Comparison of ENCODE assay signal across 20 cellular contexts in the genomic region with DNA sequence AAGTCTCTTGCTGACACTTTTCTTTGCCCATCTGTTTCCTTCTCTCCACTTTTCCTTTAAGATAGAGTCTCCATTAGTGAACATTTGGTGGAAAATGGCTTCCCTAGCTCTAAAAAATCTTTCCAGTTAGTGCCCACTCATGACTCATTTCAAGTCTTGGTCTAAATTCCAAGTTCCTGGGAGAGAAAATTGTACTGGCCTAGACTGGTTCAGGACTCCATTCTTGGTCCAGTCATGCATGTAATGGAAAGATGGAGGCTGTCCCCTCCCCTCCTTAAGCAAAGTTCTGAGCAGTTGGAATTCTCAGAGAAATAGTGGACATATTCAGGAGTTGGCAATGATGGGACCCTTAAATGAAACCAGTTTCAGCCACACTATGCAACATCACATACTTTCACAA. TPM values are rescaled to one million over a fixed set of nuclear protein-coding genes. Genes with fewer than 3 reads are reported as not detected.
DNase-seq lines count a peak whose midpoint lies in the region; ATAC-seq and TF ChIP-seq lines count a peak whose summit lies in the region.
"Had no signal": no experiment of that assay in that cellular context is flagged by ENCODE, and none has a peak within 500 bp of the region (broad histone marks: within the 10 kb centered on the region; RNA-seq: fewer than 3 reads in every experiment).

No MANE protein-coding gene starts in this region.

- H3K27me3 Mint-ChIP-seq in chondrocyte (ENCODE audit: low read depth) = no peaks in the 10 kb centered on the region
- H3K27me3 Mint-ChIP-seq: stimulated activated memory B cell treated with anti-CD40 and anti-IgM and Interleukin-4, amounts not matched to agents 10 μg/mL and 1 μg/mL and 100 μg/mL, for 72 hours; type B pancreatic cell had no signal

- no peak for ATAC-seq in heart right ventricle
- ATAC-seq: stimulated activated memory B cell treated with anti-CD40 and anti-IgM and Interleukin-4, amounts not matched to agents 10 μg/mL and 1 μg/mL and 100 μg/mL, for 72 hours had no signal

- no peaks in the 10 kb centered on the region for H3K36me3 ChIP-seq in hepatocyte (replicated peaks; ENCODE audit: insufficient read depth, low read depth)
- H3K36me3 ChIP-seq in heart right ventricle = peaks cover 0 to 26% (median 0%) of the 10 kb centered on the region in 9 donors

- no peaks in the 10 kb centered on the region for H4K20me1 ChIP-seq in hepatocyte (ENCODE audit: insufficient read depth, poor library complexity, severe bottlenecking)

- peaks cover 4% of the 10 kb centered on the region for H3K36me3 Mint-ChIP-seq in chondrocyte (ENCODE audit: low read depth)
- H3K36me3 Mint-ChIP-seq: type B pancreatic cell had no signal

- H2AFZ ChIP-seq in hepatocyte = no peak overlapping the region

- no peak overlapping the region for H3K4me3 ChIP-seq in hepatocyte
- no peak overlapping the region for H3K4me3 ChIP-seq in heart right ventricle
- H3K4me3 ChIP-seq: cardiac muscle cell had no signal

- no peak overlapping the region for H3K4me2 ChIP-seq in hepatocyte

- no peaks in the 10 kb centered on the region for H3K9me2 ChIP-seq in hepatocyte (replicated peaks; ENCODE audit: insufficient read depth)

- peaks cover 9% of the 10 kb centered on the region for H3K79me2 ChIP-seq in hepatocyte

- no peaks in the 10 kb centered on the region for H3K9me3 Mint-ChIP-seq in chondrocyte (ENCODE audit: low read depth)
- H3K9me3 Mint-ChIP-seq: endodermal cell; stimulated activated memory B cell treated with anti-CD40 and anti-IgM and Interleukin-4, amounts not matched to agents 10 μg/mL and 1 μg/mL and 100 μg/mL, for 72 hours; type B pancreatic cell had no signal

- H3K9me3 ChIP-seq in hepatocyte (ENCODE audit: low read depth) (no peaks in the 10 kb centered on the region), heart right ventricle (no peaks in the 10 kb centered on the region)

- H3K4me1 Mint-ChIP-seq in chondrocyte (ENCODE audit: low read depth) = peaks cover 15% of the 10 kb centered on the region

- DNase-seq in AG08395 (ENCODE audit: low spot score) = peak; percentile 58
- peak; percentile 28 for DNase-seq in HT1080 (ENCODE audit: low read depth)
- DNase-seq in chondrocyte (ENCODE audit: low spot score) = no peak
- DNase-seq in kidney tubule cell (ENCODE audit: low spot score) = peak; percentile 85
- no peak for DNase-seq in head of caudate nucleus
- DNase-seq in NCI-H1417 (lab: John Stamatoyannopoulos, UW) = no peak
- no peak for DNase-seq in hepatocyte (ENCODE audit: low spot score)
- DNase-seq in heart right ventricle = no peak
- DNase-seq: activated CD4-positive, alpha-beta T cell treated with anti-CD3 and anti-CD28 coated beads for 4 hours; activated naive CD4-positive, alpha-beta T cell treated with Interleukin-2 at 50 U/mL for 16 hours; Calu3; endodermal cell; glutamatergic neuron; Kasumi-1; NCI-H1436 treated with DMSO at 0.1 percent for 48 hours; posterior cingulate gyrus; SIG-M5 had no signal

- H3K27ac ChIP-seq in hepatocyte (no peak overlapping the region), heart right ventricle (no peak overlapping the region)
- H3K27ac ChIP-seq: cardiac muscle cell had no signal

- TF ChIP-seq CTCF in chondrocyte (IDR thresholded peaks at IDR 0.05) (no peak), hepatocyte (IDR thresholded peaks at IDR 0.05; ENCODE audit: poor library complexity) (no peak), heart right ventricle (IDR thresholded peaks at IDR 0.05) (no peak)

- intact Hi-C loops in head of caudate nucleus (cut with DNase I) (no loop called here), heart right ventricle (cut with DNase I) (no loop called here)

- no peak overlapping the region for H3K4me3 Mint-ChIP-seq in chondrocyte (ENCODE audit: unreplicated experiment)
- H3K4me3 Mint-ChIP-seq: endodermal cell; stimulated activated memory B cell treated with anti-CD40 and anti-IgM and Interleukin-4, amounts not matched to agents 10 μg/mL and 1 μg/mL and 100 μg/mL, for 72 hours; type B pancreatic cell had no signal

- H3K27ac Mint-ChIP-seq in chondrocyte (ENCODE audit: unreplicated experiment) = peak overlapping the region; percentile 45
- H3K27ac Mint-ChIP-seq: endodermal cell; stimulated activated memory B cell treated with anti-CD40 and anti-IgM and Interleukin-4, amounts not matched to agents 10 μg/mL and 1 μg/mL and 100 μg/mL, for 72 hours; type B pancreatic cell had no signal

- H3K4me1 ChIP-seq in hepatocyte (ENCODE audit: insufficient read depth) (peaks cover 3% of the 10 kb centered on the region), heart right ventricle (peaks cover 0 to 31% (median 15%) of the 10 kb centered on the region in 9 donors)

- H3K27me3 ChIP-seq in hepatocyte (no peaks in the 10 kb centered on the region), heart right ventricle (no peaks in the 10 kb centered on the region)
- H3K27me3 ChIP-seq: cardiac muscle cell had no signal

RNA-seq across cellular contexts. Expression of gene ALDH18A1, which starts 3.8 kb away (rescaled TPM):
- total RNA-seq in HT1080 (2014; rRNA removed; shearing (Covaris generic)) = 78.1 and 89.3 TPM in 2 replicates
- 30.9 and 34.5 TPM in 2 replicates for polyA plus RNA-seq in HT1080 (2015; cell fraction: cytosol; rRNA removed)
- polyA plus RNA-seq in HT1080 (2015; cell fraction: nucleus; rRNA removed) = 146 and 148 TPM in 2 replicates
- 132 to 200 TPM (median 134 TPM) in 3 replicates for total RNA-seq in chondrocyte
- total RNA-seq in hepatocyte = 136 and 168 TPM in 2 replicates
- 105 and 106 TPM in 2 replicates for polyA plus RNA-seq in hepatocyte
- 10 to 100 TPM in 9 of 10 donors, 1 to 10 TPM in 1; 7.6 to 19.5 (median 13.9) TPM for total RNA-seq in heart right ventricle
- polyA plus RNA-seq in heart right ventricle = 1 to 10 TPM; 5.9 to 8.8 TPM

RNA-seq across cellular contexts. Expression of gene TCTN3, which starts 33.4 kb away (rescaled TPM):
- 24.0 and 33.0 TPM in 2 replicates for total RNA-seq in HT1080 (2014; rRNA removed; shearing (Covaris generic))
- polyA plus RNA-seq in HT1080 (2015; cell fraction: cytosol; rRNA removed) = 36.1 and 39.3 TPM in 2 replicates
- polyA plus RNA-seq in HT1080 (2015; cell fraction: nucleus; rRNA removed) = 42.7 and 43.4 TPM in 2 replicates
- 32.7 to 54.6 TPM (median 35.8 TPM) in 3 replicates for total RNA-seq in chondrocyte
- 46.2 and 46.4 TPM in 2 replicates for total RNA-seq in hepatocyte
- polyA plus RNA-seq in hepatocyte = 52.8 and 55.6 TPM in 2 replicates
- total RNA-seq in heart right ventricle = 10 to 100 TPM in 8 of 10 donors, 1 to 10 TPM in 2; 9.1 to 17.5 (median 11.4) TPM
- 10 to 100 TPM in 1 of 2 donors, 1 to 10 TPM in 1; 6.4 to 14.9 TPM for polyA plus RNA-seq in heart right ventricle

Comparison
In these comparisons a context has a peak if more than half of its experiments do, and no peak if none do; other contexts are left out.
1. DNase-seq: peak in AG08395 (single experiment), HT1080 (single experiment) and kidney tubule cell (single experiment); none in chondrocyte (single experiment), head of caudate nucleus (0 of 42), NCI-H1417 (0 of 3), hepatocyte (single experiment) and heart right ventricle (0 of 2).